ENCODE assay signal across 41 cellular contexts in the genomic region with DNA sequence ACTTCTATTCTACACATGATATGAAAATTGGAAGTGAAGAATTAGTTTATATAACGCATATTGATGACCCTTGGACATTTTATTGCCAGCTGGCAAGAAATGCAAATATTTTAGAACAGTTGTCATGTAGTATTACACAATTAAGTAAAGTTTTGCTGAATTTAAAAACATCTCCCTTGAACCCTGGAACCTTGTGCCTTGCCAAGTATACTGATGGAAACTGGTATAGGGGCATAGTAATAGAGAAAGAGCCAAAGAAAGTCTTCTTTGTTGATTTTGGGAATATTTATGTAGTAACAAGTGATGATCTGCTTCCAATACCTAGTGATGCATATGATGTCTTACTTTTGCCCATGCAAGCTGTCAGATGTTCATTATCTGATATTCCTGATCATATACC. TPM values are rescaled to one million over a fixed set of nuclear protein-coding genes. Genes with fewer than 3 reads are reported as not detected.
"Had no signal": no experiment of that assay in that cellular context is flagged by ENCODE, and none has a peak within 500 bp of the region (broad histone marks: within the 10 kb centered on the region; RNA-seq: fewer than 3 reads in every experiment).

No MANE protein-coding gene starts in this region.

- FAIRE-seq: bronchial epithelial cell, TTC549 had no signal

- H3K4me3 ChIP-seq: ascending aorta, cardiac muscle cell had no signal

- DNase-seq: activated B cell treated with CpG ODN at 0.5 μM for 24 hours; activated CD4-positive, alpha-beta memory T cell treated with anti-CD3 and anti-CD28 coated beads for 36 hours; activated CD4-positive, alpha-beta T cell treated with anti-CD3 and anti-CD28 coated beads for 4 hours; activated CD4-positive, alpha-beta T cell treated with anti-CD3 and anti-CD28 coated beads, Interleukin-2, amount 10 ng/mL, durations not matched to agents 24 days and 14 days; activated CD4-positive, alpha-beta T cell treated with anti-CD3 and anti-CD28 coated beads, Interleukin-2, amount 50 U/mL, for 1 hour; activated CD4-positive, alpha-beta T cell treated with anti-CD3 and anti-CD28 coated beads, Interleukin-2, amount 50 U/mL, for 4 hours; activated CD4-positive, CD25-positive, alpha-beta regulatory T cell treated with anti-CD3 and anti-CD28 coated beads, Interleukin-2, amount 50 U/mL, for 72 hours; activated CD8-positive, alpha-beta memory T cell treated with anti-CD3 and anti-CD28 coated beads, Interleukin-2, amount 50 U/mL, for 4 hours; activated CD8-positive, alpha-beta T cell treated with anti-CD3 and anti-CD28 coated beads for 36 hours; activated effector memory CD4-positive, alpha-beta T cell treated with anti-CD3 and anti-CD28 coated beads, Interleukin-2, amount 50 U/mL, for 16 hours; activated gamma-delta T cell treated with Interleukin-2 at 50 U/mL for 16 hours; activated naive CD4-positive, alpha-beta T cell; activated naive CD4-positive, alpha-beta T cell treated with anti-CD3 and anti-CD28 coated beads, Interleukin-2, amount 10 ng/mL, durations not matched to agents 7 days and 5 days; activated naive CD8-positive, alpha-beta T cell treated with anti-CD3 and anti-CD28 coated beads, Interleukin-2, amount 10 ng/mL, durations not matched to agents 7 days and 5 days; activated naive CD8-positive, alpha-beta T cell treated with anti-CD3 and anti-CD28 coated beads, Interleukin-2, amount 50 U/mL, for 24 hours; activated T-cell treated with anti-CD3 and anti-CD28 coated beads for 4 hours; activated T-cell treated with anti-CD3 and anti-CD28 coated beads, Interleukin-2, amount 50 U/mL, for 1 hour; activated T-cell treated with anti-CD3 and anti-CD28 coated beads, Interleukin-2, amount 50 U/mL, for 4 hours; activated T-cell treated with anti-CD3 and anti-CD28 coated beads, Interleukin-2, amount 50 U/mL, for 72 hours; amygdala; anterior cingulate cortex; caudate nucleus; cerebellar nuclear complex; T-helper 1 cell; T-helper 2 cell; T-helper 9 cell had no signal

- ATAC-seq: activated CD8-positive, alpha-beta T cell treated with anti-CD3 and anti-CD28 coated beads for 36 hours; activated naive CD8-positive, alpha-beta T cell treated with anti-CD3 and anti-CD28 coated beads, Interleukin-2, amount 50 U/mL, for 24 hours; activated T-cell treated with anti-CD3 and anti-CD28 coated beads, Interleukin-2, amount 50 U/mL, for 4 hours; activated T-cell treated with anti-CD3 and anti-CD28 coated beads, Interleukin-2, amount 50 U/mL, for 72 hours; activated T-helper 17 cell treated with anti-CD3 and anti-CD28 coated beads, Interleukin-2, amount 50 U/mL, for 72 hours had no signal

- H3K27ac Mint-ChIP-seq: activated B cell treated with CpG ODN at 0.5 μM for 24 hours; activated CD4-positive, alpha-beta memory T cell treated with anti-CD3 and anti-CD28 coated beads for 36 hours; activated CD4-positive, alpha-beta T cell treated with anti-CD3 and anti-CD28 coated beads, Interleukin-2, amount 10 ng/mL, durations not matched to agents 24 days and 14 days; activated CD8-positive, alpha-beta T cell treated with anti-CD3 and anti-CD28 coated beads for 36 hours; activated naive CD4-positive, alpha-beta T cell treated with anti-CD3 and anti-CD28 coated beads, Interleukin-2, amount 10 ng/mL, durations not matched to agents 7 days and 5 days; activated naive CD4-positive, alpha-beta T cell treated with anti-CD3 and anti-CD28 coated beads, Interleukin-2, amount 50 U/mL, for 24 hours; activated naive CD8-positive, alpha-beta T cell; activated naive CD8-positive, alpha-beta T cell treated with anti-CD3 and anti-CD28 coated beads, Interleukin-2, amount 10 ng/mL, durations not matched to agents 7 days and 5 days; activated naive CD8-positive, alpha-beta T cell treated with anti-CD3 and anti-CD28 coated beads, Interleukin-2, amount 50 U/mL, for 24 hours; activated T-cell treated with anti-CD3 and anti-CD28 coated beads, Interleukin-2, amount 50 U/mL, for 72 hours; activated T-helper 1 cell treated with anti-CD3 and anti-CD28 coated beads, Interleukin-12 subunit alpha, Interleukin-12 subunit beta, Interleukin-2, Interleukin-4 antibody, amounts not matched to agents 30 ng/mL and 10 ng/mL and 1 ng/mL, durations not matched to agents 14 hours and 24 hours and 36 hours; activated T-helper 17 cell treated with anti-CD3 and anti-CD28 coated beads, Interleukin-2, amount 50 U/mL, for 72 hours; brain; T-helper 1 cell treated with Interleukin-12 subunit alpha and Interleukin-12 subunit beta and Interleukin-4 antibody, amounts not matched to agents 30 μg/mL and 1 μg/mL, for 36 hours; T-helper 2 cell treated with Interferon-gamma antibody and Interleukin-4, amounts not matched to agents 5 μg/mL and 100 μg/mL, for 36 hours had no signal

- H3K36me3 ChIP-seq: ascending aorta, cardiac muscle cell had no signal

- H3K4me1 ChIP-seq: ascending aorta had no signal

- H3K36me3 Mint-ChIP-seq: activated CD4-positive, alpha-beta memory T cell treated with anti-CD3 and anti-CD28 coated beads for 36 hours; activated naive CD4-positive, alpha-beta T cell treated with anti-CD3 and anti-CD28 coated beads, Interleukin-2, amount 10 ng/mL, durations not matched to agents 7 days and 5 days; activated naive CD4-positive, alpha-beta T cell treated with anti-CD3 and anti-CD28 coated beads, Interleukin-2, amount 50 U/mL, for 24 hours; activated naive CD8-positive, alpha-beta T cell; activated naive CD8-positive, alpha-beta T cell treated with anti-CD3 and anti-CD28 coated beads, Interleukin-2, amount 10 ng/mL, durations not matched to agents 7 days and 5 days; brain had no signal

- H3K9me3 ChIP-seq: ascending aorta had no signal

- H3K9me3 Mint-ChIP-seq: activated B cell treated with CpG ODN at 0.5 μM for 24 hours; activated CD4-positive, alpha-beta memory T cell treated with anti-CD3 and anti-CD28 coated beads for 36 hours; activated CD4-positive, alpha-beta T cell treated with anti-CD3 and anti-CD28 coated beads, Interleukin-2, amount 10 ng/mL, durations not matched to agents 24 days and 14 days; activated CD8-positive, alpha-beta T cell treated with anti-CD3 and anti-CD28 coated beads for 36 hours; activated naive CD4-positive, alpha-beta T cell treated with anti-CD3 and anti-CD28 coated beads, Interleukin-2, amount 10 ng/mL, durations not matched to agents 7 days and 5 days; activated naive CD4-positive, alpha-beta T cell treated with anti-CD3 and anti-CD28 coated beads, Interleukin-2, amount 50 U/mL, for 24 hours; activated naive CD8-positive, alpha-beta T cell treated with anti-CD3 and anti-CD28 coated beads, Interleukin-2, amount 50 U/mL, for 24 hours; activated T-cell treated with anti-CD3 and anti-CD28 coated beads, Interleukin-2, amount 50 U/mL, for 4 hours; activated T-cell treated with anti-CD3 and anti-CD28 coated beads, Interleukin-2, amount 50 U/mL, for 72 hours; activated T-helper 1 cell treated with anti-CD3 and anti-CD28 coated beads, Interleukin-12 subunit alpha, Interleukin-12 subunit beta, Interleukin-2, Interleukin-4 antibody, amounts not matched to agents 30 ng/mL and 10 ng/mL and 1 ng/mL, durations not matched to agents 14 hours and 24 hours and 36 hours; activated T-helper 17 cell treated with anti-CD3 and anti-CD28 coated beads, Interleukin-2, amount 50 U/mL, for 72 hours; brain; central memory CD8-positive, alpha-beta T cell; T-helper 1 cell treated with Interleukin-12 subunit alpha and Interleukin-12 subunit beta and Interleukin-4 antibody, amounts not matched to agents 30 μg/mL and 1 μg/mL, for 36 hours; T-helper 2 cell treated with Interferon-gamma antibody and Interleukin-4, amounts not matched to agents 5 μg/mL and 100 μg/mL, for 36 hours had no signal

- H3K27me3 Mint-ChIP-seq: activated B cell treated with CpG ODN at 0.5 μM for 24 hours; activated naive CD4-positive, alpha-beta T cell treated with anti-CD3 and anti-CD28 coated beads, Interleukin-2, amount 10 ng/mL, durations not matched to agents 7 days and 5 days had no signal

- H3K4me1 Mint-ChIP-seq: activated B cell treated with CpG ODN at 0.5 μM for 24 hours; activated CD4-positive, alpha-beta T cell treated with anti-CD3 and anti-CD28 coated beads, Interleukin-2, amount 10 ng/mL, durations not matched to agents 24 days and 14 days; activated naive CD4-positive, alpha-beta T cell treated with anti-CD3 and anti-CD28 coated beads, Interleukin-2, amount 10 ng/mL, durations not matched to agents 7 days and 5 days; activated naive CD4-positive, alpha-beta T cell treated with anti-CD3 and anti-CD28 coated beads, Interleukin-2, amount 50 U/mL, for 24 hours; activated naive CD8-positive, alpha-beta T cell treated with anti-CD3 and anti-CD28 coated beads, Interleukin-2, amount 10 ng/mL, durations not matched to agents 7 days and 5 days; activated naive CD8-positive, alpha-beta T cell treated with anti-CD3 and anti-CD28 coated beads, Interleukin-2, amount 50 U/mL, for 24 hours; activated T-helper 17 cell treated with anti-CD3 and anti-CD28 coated beads, Interleukin-2, amount 50 U/mL, for 72 hours; central memory CD8-positive, alpha-beta T cell had no signal

- H3K4me3 Mint-ChIP-seq: activated B cell treated with CpG ODN at 0.5 μM for 24 hours; activated CD4-positive, alpha-beta memory T cell treated with anti-CD3 and anti-CD28 coated beads for 36 hours; activated CD4-positive, alpha-beta T cell treated with anti-CD3 and anti-CD28 coated beads, Interleukin-2, amount 10 ng/mL, durations not matched to agents 24 days and 14 days; activated CD8-positive, alpha-beta T cell treated with anti-CD3 and anti-CD28 coated beads for 36 hours; activated naive CD4-positive, alpha-beta T cell treated with anti-CD3 and anti-CD28 coated beads, Interleukin-2, amount 10 ng/mL, durations not matched to agents 7 days and 5 days; activated naive CD4-positive, alpha-beta T cell treated with anti-CD3 and anti-CD28 coated beads, Interleukin-2, amount 50 U/mL, for 24 hours; activated naive CD8-positive, alpha-beta T cell; activated naive CD8-positive, alpha-beta T cell treated with anti-CD3 and anti-CD28 coated beads, Interleukin-2, amount 10 ng/mL, durations not matched to agents 7 days and 5 days; activated naive CD8-positive, alpha-beta T cell treated with anti-CD3 and anti-CD28 coated beads, Interleukin-2, amount 50 U/mL, for 24 hours; activated T-cell treated with anti-CD3 and anti-CD28 coated beads, Interleukin-2, amount 50 U/mL, for 4 hours; activated T-cell treated with anti-CD3 and anti-CD28 coated beads, Interleukin-2, amount 50 U/mL, for 72 hours; activated T-helper 1 cell treated with anti-CD3 and anti-CD28 coated beads, Interleukin-12 subunit alpha, Interleukin-12 subunit beta, Interleukin-2, Interleukin-4 antibody, amounts not matched to agents 30 ng/mL and 10 ng/mL and 1 ng/mL, durations not matched to agents 14 hours and 24 hours and 36 hours; activated T-helper 17 cell treated with anti-CD3 and anti-CD28 coated beads, Interleukin-2, amount 50 U/mL, for 72 hours; brain; central memory CD8-positive, alpha-beta T cell; T-helper 1 cell treated with Interleukin-12 subunit alpha and Interleukin-12 subunit beta and Interleukin-4 antibody, amounts not matched to agents 30 μg/mL and 1 μg/mL, for 36 hours; T-helper 2 cell treated with Interferon-gamma antibody and Interleukin-4, amounts not matched to agents 5 μg/mL and 100 μg/mL, for 36 hours had no signal

- H3K27ac ChIP-seq: ascending aorta, cardiac muscle cell, VCaP had no signal

- H3K27me3 ChIP-seq: ascending aorta, cardiac muscle cell had no signal

RNA-seq across cellular contexts. Expression of gene TDRD6, which starts 3.4 kb away (rescaled TPM):
- total RNA-seq: activated B cell treated with CpG ODN at 0.5 μM for 24 hours; activated CD4-positive, alpha-beta memory T cell treated with anti-CD3 and anti-CD28 coated beads for 36 hours; activated CD4-positive, alpha-beta T cell treated with anti-CD3 and anti-CD28 coated beads, Interleukin-2, amount 10 ng/mL, durations not matched to agents 24 days and 14 days; activated CD8-positive, alpha-beta memory T cell treated with anti-CD3 and anti-CD28 coated beads for 36 hours; activated CD8-positive, alpha-beta T cell treated with anti-CD3 and anti-CD28 coated beads for 36 hours; activated naive CD8-positive, alpha-beta T cell treated with anti-CD3 and anti-CD28 coated beads, Interleukin-2, amount 10 ng/mL, durations not matched to agents 7 days and 5 days; activated T-cell treated with anti-CD3 and anti-CD28 coated beads, Interleukin-2, amount 50 U/mL, for 4 hours; activated T-cell treated with anti-CD3 and anti-CD28 coated beads, Interleukin-2, amount 50 U/mL, for 72 hours; activated T-helper 1 cell treated with anti-CD3 and anti-CD28 coated beads, Interleukin-12 subunit alpha, Interleukin-12 subunit beta, Interleukin-2, Interleukin-4 antibody, amounts not matched to agents 30 ng/mL and 10 ng/mL and 1 ng/mL, durations not matched to agents 14 hours and 24 hours and 36 hours; activated T-helper 17 cell treated with anti-CD3 and anti-CD28 coated beads, Interleukin-2, amount 50 U/mL, for 72 hours had no signal

RNA-seq across cellular contexts. Expression of gene SLC25A27, which starts 38.3 kb away (rescaled TPM):
- total RNA-seq: activated T-helper 1 cell treated with anti-CD3 and anti-CD28 coated beads, Interleukin-12 subunit alpha, Interleukin-12 subunit beta, Interleukin-2, Interleukin-4 antibody, amounts not matched to agents 30 ng/mL and 10 ng/mL and 1 ng/mL, durations not matched to agents 14 hours and 24 hours and 36 hours had no signal

RNA-seq across cellular contexts. Expression of gene CYP39A1, which starts 38.4 kb away (rescaled TPM):
- total RNA-seq: activated B cell treated with CpG ODN at 0.5 μM for 24 hours; activated CD4-positive, alpha-beta memory T cell treated with anti-CD3 and anti-CD28 coated beads for 36 hours; activated CD4-positive, alpha-beta T cell treated with anti-CD3 and anti-CD28 coated beads, Interleukin-2, amount 10 ng/mL, durations not matched to agents 24 days and 14 days; activated CD8-positive, alpha-beta memory T cell treated with anti-CD3 and anti-CD28 coated beads for 36 hours; activated CD8-positive, alpha-beta T cell treated with anti-CD3 and anti-CD28 coated beads for 36 hours; activated naive CD8-positive, alpha-beta T cell treated with anti-CD3 and anti-CD28 coated beads, Interleukin-2, amount 10 ng/mL, durations not matched to agents 7 days and 5 days; activated T-cell treated with anti-CD3 and anti-CD28 coated beads, Interleukin-2, amount 50 U/mL, for 4 hours; activated T-cell treated with anti-CD3 and anti-CD28 coated beads, Interleukin-2, amount 50 U/mL, for 72 hours; activated T-helper 1 cell treated with anti-CD3 and anti-CD28 coated beads, Interleukin-12 subunit alpha, Interleukin-12 subunit beta, Interleukin-2, Interleukin-4 antibody, amounts not matched to agents 30 ng/mL and 10 ng/mL and 1 ng/mL, durations not matched to agents 14 hours and 24 hours and 36 hours; activated T-helper 17 cell treated with anti-CD3 and anti-CD28 coated beads, Interleukin-2, amount 50 U/mL, for 72 hours had no signal

RNA-seq across cellular contexts. Expression of gene PLA2G7, which starts 44.1 kb away (rescaled TPM):
- total RNA-seq: activated CD4-positive, alpha-beta memory T cell treated with anti-CD3 and anti-CD28 coated beads for 36 hours; activated CD4-positive, alpha-beta T cell treated with anti-CD3 and anti-CD28 coated beads, Interleukin-2, amount 10 ng/mL, durations not matched to agents 24 days and 14 days; activated CD8-positive, alpha-beta memory T cell treated with anti-CD3 and anti-CD28 coated beads for 36 hours; activated CD8-positive, alpha-beta T cell treated with anti-CD3 and anti-CD28 coated beads for 36 hours; activated T-cell treated with anti-CD3 and anti-CD28 coated beads, Interleukin-2, amount 50 U/mL, for 4 hours; activated T-cell treated with anti-CD3 and anti-CD28 coated beads, Interleukin-2, amount 50 U/mL, for 72 hours; activated T-helper 1 cell treated with anti-CD3 and anti-CD28 coated beads, Interleukin-12 subunit alpha, Interleukin-12 subunit beta, Interleukin-2, Interleukin-4 antibody, amounts not matched to agents 30 ng/mL and 10 ng/mL and 1 ng/mL, durations not matched to agents 14 hours and 24 hours and 36 hours; activated T-helper 17 cell treated with anti-CD3 and anti-CD28 coated beads, Interleukin-2, amount 50 U/mL, for 72 hours; bronchial epithelial cell; cardiac muscle cell had no signal
- polyA plus RNA-seq: cardiac muscle cell had no signal

RNA-seq across cellular contexts. Expression of gene ANKRD66, which starts 55.7 kb away (rescaled TPM):
- total RNA-seq: activated B cell treated with CpG ODN at 0.5 μM for 24 hours; activated CD4-positive, alpha-beta memory T cell treated with anti-CD3 and anti-CD28 coated beads for 36 hours; activated CD4-positive, alpha-beta T cell treated with anti-CD3 and anti-CD28 coated beads, Interleukin-2, amount 10 ng/mL, durations not matched to agents 24 days and 14 days; activated CD8-positive, alpha-beta memory T cell treated with anti-CD3 and anti-CD28 coated beads for 36 hours; activated CD8-positive, alpha-beta T cell treated with anti-CD3 and anti-CD28 coated beads for 36 hours; activated naive CD8-positive, alpha-beta T cell treated with anti-CD3 and anti-CD28 coated beads, Interleukin-2, amount 10 ng/mL, durations not matched to agents 7 days and 5 days; activated T-cell treated with anti-CD3 and anti-CD28 coated beads, Interleukin-2, amount 50 U/mL, for 4 hours; activated T-cell treated with anti-CD3 and anti-CD28 coated beads, Interleukin-2, amount 50 U/mL, for 72 hours; activated T-helper 1 cell treated with anti-CD3 and anti-CD28 coated beads, Interleukin-12 subunit alpha, Interleukin-12 subunit beta, Interleukin-2, Interleukin-4 antibody, amounts not matched to agents 30 ng/mL and 10 ng/mL and 1 ng/mL, durations not matched to agents 14 hours and 24 hours and 36 hours; activated T-helper 17 cell treated with anti-CD3 and anti-CD28 coated beads, Interleukin-2, amount 50 U/mL, for 72 hours; ascending aorta; bronchial epithelial cell; cardiac muscle cell had no signal
- polyA plus RNA-seq: adipose tissue, cardiac muscle cell had no signal
